In the genomic region with DNA sequence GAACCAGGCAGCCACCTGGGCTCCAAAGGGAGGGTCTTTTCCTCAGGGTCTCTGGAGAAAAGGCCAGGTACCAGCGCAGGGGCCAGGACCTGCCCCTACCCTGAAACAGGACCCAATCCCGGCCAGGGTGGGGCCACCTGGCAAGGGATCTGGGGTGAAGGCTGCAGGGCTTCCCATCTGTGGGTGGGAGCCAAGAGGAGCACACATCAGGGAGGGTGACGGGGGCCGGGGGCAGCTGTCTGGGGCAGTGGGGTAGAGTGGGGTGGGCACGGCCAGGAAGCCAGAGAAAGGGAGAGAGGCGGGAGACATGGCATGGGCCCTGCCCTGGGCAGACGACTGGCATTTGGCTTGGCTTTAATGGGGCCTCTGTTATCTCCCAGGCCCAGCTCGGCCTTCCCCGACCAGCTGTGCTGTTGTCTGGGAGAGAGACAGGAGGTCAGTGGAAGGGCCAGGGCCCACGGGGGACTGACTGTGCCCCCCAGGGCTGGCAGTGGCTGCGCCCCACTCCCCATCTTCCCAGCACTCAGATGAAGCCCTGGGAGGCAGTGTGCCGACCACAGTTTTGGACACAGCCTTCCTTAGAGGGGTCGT, we compare ENCODE assay signal across 21 cellular contexts. TPM values are rescaled to one million over a fixed set of nuclear protein-coding genes. Genes with fewer than 3 reads are reported as not detected.
DNase-seq lines count a peak whose midpoint lies in the region; FAIRE-seq and TF ChIP-seq lines count a peak whose summit lies in the region.
"Had no signal": no experiment of that assay in that cellular context is flagged by ENCODE, and none has a peak within 500 bp of the region (broad histone marks: within the 10 kb centered on the region; RNA-seq: fewer than 3 reads in every experiment).

No MANE protein-coding gene starts in this region.

- H3K9me3 ChIP-seq in BLaER1, result no peaks in the 10 kb centered on the region
- no peaks in the 10 kb centered on the region for H3K9me3 ChIP-seq in kidney (ENCODE audit: control insufficient read depth in 1 of 2, low read length in 2 of 2)
- H3K9me3 ChIP-seq: left ventricle myocardium inferior, prostate gland, upper lobe of right lung had no signal

- H3K4me3 ChIP-seq in BLaER1, result no peak overlapping the region
- no peak overlapping the region for H3K4me3 ChIP-seq in kidney (ENCODE audit: low read length in 2 of 2)
- H3K4me3 ChIP-seq: left ventricle myocardium inferior, prostate gland, upper lobe of right lung had no signal

- H3K4me3 Mint-ChIP-seq in nephron progenitor cell, result no peak overlapping the region
- H3K4me3 Mint-ChIP-seq: activated CD4-positive, alpha-beta T cell treated with anti-CD3 and anti-CD28 coated beads, Interleukin-2, amount 10 ng/mL, durations not matched to agents 7 days and 5 days; activated naive CD4-positive, alpha-beta T cell treated with anti-CD3 and anti-CD28 coated beads for 36 hours had no signal

- H3K9me3 Mint-ChIP-seq in nephron progenitor cell, result no peaks in the 10 kb centered on the region
- H3K9me3 Mint-ChIP-seq: activated CD4-positive, alpha-beta T cell treated with anti-CD3 and anti-CD28 coated beads, Interleukin-2, amount 10 ng/mL, durations not matched to agents 7 days and 5 days; activated naive CD4-positive, alpha-beta T cell treated with anti-CD3 and anti-CD28 coated beads for 36 hours had no signal

- no peak for FAIRE-seq in kidney (lab: Jason Lieb, UNC)
- FAIRE-seq: colon, endothelial cell of umbilical vein, H54 had no signal

- no peak for TF ChIP-seq CTCF in kidney (IDR thresholded peaks at IDR 0.05; ENCODE audit: borderline replicate concordance, extremely low read depth, insufficient read depth)
- TF ChIP-seq CTCF in nephron progenitor cell (IDR thresholded peaks at IDR 0.05), result no peak

- H3K27me3 Mint-ChIP-seq in nephron progenitor cell (ENCODE audit: low read depth, poor library complexity), result peaks cover 15% of the 10 kb centered on the region

- peak overlapping the region; percentile 73 for H3K27ac ChIP-seq in BLaER1
- H3K27ac ChIP-seq in kidney (ENCODE audit: low read depth in 2 of 2, low read length in 2 of 2), result no peak overlapping the region
- H3K27ac ChIP-seq: left ventricle myocardium inferior, prostate gland, upper lobe of right lung had no signal

- no peaks in the 10 kb centered on the region for H3K27me3 ChIP-seq in BLaER1

- H3K4me1 Mint-ChIP-seq in nephron progenitor cell, result peaks cover 31% of the 10 kb centered on the region
- H3K4me1 Mint-ChIP-seq: activated CD4-positive, alpha-beta T cell treated with anti-CD3 and anti-CD28 coated beads, Interleukin-2, amount 10 ng/mL, durations not matched to agents 7 days and 5 days had no signal

- H3K4me1 ChIP-seq in BLaER1, result peaks cover 32% of the 10 kb centered on the region
- peaks cover 0 to 3% of the 10 kb centered on the region in 2 donors for H3K4me1 ChIP-seq in kidney (ENCODE audit: control insufficient read depth in 1 of 2, insufficient read depth in 1 of 2, low read depth in 1 of 2, low read length in 2 of 2)
- H3K4me1 ChIP-seq: prostate gland, upper lobe of right lung had no signal

- H3K36me3 ChIP-seq in BLaER1 (no peaks in the 10 kb centered on the region), kidney (ENCODE audit: control insufficient read depth in 1 of 2, insufficient read depth in 2 of 2, low read length in 2 of 2) (no peaks in the 10 kb centered on the region)
- H3K36me3 ChIP-seq: left ventricle myocardium inferior, prostate gland, upper lobe of right lung had no signal

- H4K20me1 ChIP-seq in BLaER1, result no peaks in the 10 kb centered on the region

- intact Hi-C loops in kidney (cut with DNase I), result no loop called here

- H3K9ac ChIP-seq in BLaER1, result no peak overlapping the region
- no peak overlapping the region for H3K9ac ChIP-seq in kidney (ENCODE audit: low read length in 2 of 2)

- peak; percentile 6 for DNase-seq in HuH-7.5 (ENCODE audit: low spot score)
- peak; percentile 61 for DNase-seq in kidney
- peak; percentile 84 for DNase-seq in putamen (ENCODE audit: low spot score)
- DNase-seq in activated T-cell treated with anti-CD3 and anti-CD28 coated beads, Interleukin-2, amount 50 U/mL, for 1 hour, result no peak
- DNase-seq in NCI-H2227 treated with DMSO at 0.1 percent for 48 hours (lab: John Stamatoyannopoulos, UW), result no peak
- DNase-seq in nephron progenitor cell, result no peak
- DNase-seq: activated CD4-positive, alpha-beta T cell treated with anti-CD3 and anti-CD28 coated beads, Interleukin-2, amount 10 ng/mL, durations not matched to agents 7 days and 5 days; activated naive CD4-positive, alpha-beta T cell treated with anti-CD3 and anti-CD28 coated beads for 36 hours; activated T-cell treated with anti-CD3 and anti-CD28 coated beads for 4 hours; EL; foreskin fibroblast; KG1; left ventricle myocardium inferior; MV-4-11; NCI-H2029 had no signal

- no peaks in the 10 kb centered on the region for H3K36me3 Mint-ChIP-seq in nephron progenitor cell (ENCODE audit: low read depth)

- no peak overlapping the region for H3K27ac Mint-ChIP-seq in nephron progenitor cell
- H3K27ac Mint-ChIP-seq: activated CD4-positive, alpha-beta T cell treated with anti-CD3 and anti-CD28 coated beads, Interleukin-2, amount 10 ng/mL, durations not matched to agents 7 days and 5 days; activated naive CD4-positive, alpha-beta T cell treated with anti-CD3 and anti-CD28 coated beads for 36 hours had no signal

- H3K4me2 ChIP-seq in BLaER1, result peak overlapping the region; percentile 82

RNA-seq across cellular contexts. Expression of a gene that starts 57.2 kb away (rescaled TPM):
- 73.9 TPM for total RNA-seq in kidney
- polyA plus RNA-seq in kidney (ENCODE audit: insufficient read depth, low read depth, low replicate concordance), result 88.1 TPM

Comparison
In these comparisons a context has a peak if more than half of its experiments do, and no peak if none do; other contexts are left out.
1. DNase-seq: peak in HuH-7.5 (single experiment), kidney (single experiment) and putamen (single experiment); none in activated T-cell treated with anti-CD3 and anti-CD28 coated beads, Interleukin-2, amount 50 U/mL, for 1 hour (single experiment), NCI-H2227 treated with DMSO at 0.1 percent for 48 hours (single experiment) and nephron progenitor cell (single experiment).